In the genomic region with DNA sequence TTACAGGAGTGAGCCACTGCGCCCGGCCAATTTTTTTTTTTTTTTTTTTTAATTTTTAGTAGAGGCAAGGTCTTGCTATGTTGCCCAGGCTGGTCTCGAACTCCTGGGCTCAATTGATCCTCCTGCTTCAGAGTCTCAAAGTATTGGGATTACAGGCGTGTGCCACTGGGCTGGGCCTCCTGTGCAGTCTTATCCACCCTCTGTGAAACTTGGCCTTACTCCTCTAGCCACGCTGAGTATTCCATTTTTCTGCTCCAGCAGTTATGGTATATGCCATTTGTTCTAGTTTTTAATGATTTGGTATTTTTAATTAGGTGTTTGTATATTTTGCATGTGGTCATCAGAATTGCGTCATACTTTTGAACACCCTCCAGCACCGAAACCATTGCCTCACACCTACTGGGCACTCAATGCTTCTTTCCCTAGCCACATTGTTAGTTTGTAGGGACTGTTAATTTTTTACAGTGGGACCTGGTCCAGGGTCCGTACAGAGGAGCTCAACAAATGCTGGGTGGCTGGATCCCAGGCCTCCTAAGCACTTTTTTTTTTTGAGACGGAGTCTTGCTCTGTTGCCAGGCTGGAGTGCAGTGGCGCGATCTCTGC, we compare ENCODE assay signal across 20 cellular contexts. TPM values are rescaled to one million over a fixed set of nuclear protein-coding genes. Genes with fewer than 3 reads are reported as not detected.
"Had no signal": no experiment of that assay in that cellular context is flagged by ENCODE, and none has a peak within 500 bp of the region (broad histone marks: within the 10 kb centered on the region; RNA-seq: fewer than 3 reads in every experiment).

No MANE protein-coding gene starts in this region.

- H3K9ac ChIP-seq: parathyroid adenoma had no signal

- ATAC-seq: left cardiac atrium had no signal

- H3K4me1 Mint-ChIP-seq: activated B cell treated with CpG ODN at 0.5 μM for 24 hours, mesothelial cell of epicardium, nephron had no signal

- H3K27me3 Mint-ChIP-seq: activated B cell treated with CpG ODN at 0.5 μM for 24 hours; activated CD4-positive, alpha-beta memory T cell treated with anti-CD3 and anti-CD28 coated beads, Interleukin-2, amount 10 ng/mL, durations not matched to agents 7 days and 5 days; activated T-cell treated with anti-CD3 and anti-CD28 coated beads, Interleukin-2, amount 50 U/mL, for 24 hours had no signal

- H3K27me3 ChIP-seq: breast epithelium, spleen, thyroid gland had no signal

- H3K27ac ChIP-seq: breast epithelium, parathyroid adenoma, spleen, thyroid gland had no signal

- H3K4me3 Mint-ChIP-seq: activated B cell treated with CpG ODN at 0.5 μM for 24 hours; activated CD4-positive, alpha-beta memory T cell treated with anti-CD3 and anti-CD28 coated beads, Interleukin-2, amount 10 ng/mL, durations not matched to agents 7 days and 5 days; activated T-cell treated with anti-CD3 and anti-CD28 coated beads, Interleukin-2, amount 50 U/mL, for 24 hours; mesothelial cell of epicardium; nephron had no signal

- H3K27ac Mint-ChIP-seq: activated B cell treated with CpG ODN at 0.5 μM for 24 hours; activated CD4-positive, alpha-beta memory T cell treated with anti-CD3 and anti-CD28 coated beads, Interleukin-2, amount 10 ng/mL, durations not matched to agents 7 days and 5 days; activated T-cell treated with anti-CD3 and anti-CD28 coated beads, Interleukin-2, amount 50 U/mL, for 24 hours; mesothelial cell of epicardium; nephron had no signal

- H3K4me1 ChIP-seq: breast epithelium, parathyroid adenoma, spleen, thyroid gland had no signal

- H3K79me2 ChIP-seq: parathyroid adenoma had no signal

- FAIRE-seq: endometrium, islet of Langerhans had no signal

- H3K4me3 ChIP-seq: breast epithelium, lung, spleen, thyroid gland had no signal

- DNase-seq: activated B cell treated with CpG ODN at 0.5 μM for 24 hours; activated CD4-positive, alpha-beta memory T cell treated with anti-CD3 and anti-CD28 coated beads, Interleukin-2, amount 10 ng/mL, durations not matched to agents 7 days and 5 days; activated CD4-positive, alpha-beta T cell treated with anti-CD3 and anti-CD28 coated beads for 4 hours; activated effector memory CD4-positive, alpha-beta T cell treated with anti-CD3 and anti-CD28 coated beads, Interleukin-2, amount 50 U/mL, for 16 hours; activated naive CD4-positive, alpha-beta T cell treated with anti-CD3 and anti-CD28 coated beads, Interleukin-2, amount 50 U/mL, for 16 hours; activated T-cell treated with anti-CD3 and anti-CD28 coated beads, Interleukin-2, amount 50 U/mL, for 24 hours; aorta; cortex of kidney; left cardiac atrium; spleen; stimulated activated CD4-positive, alpha-beta T cell treated with anti-CD3 and anti-CD28 coated beads, Interleukin-4, amount 100 ng/mL, for 4 hours; stimulated activated naive CD4-positive, alpha-beta T cell; thyroid gland had no signal

- H3K9me3 Mint-ChIP-seq: activated B cell treated with CpG ODN at 0.5 μM for 24 hours; activated CD4-positive, alpha-beta memory T cell treated with anti-CD3 and anti-CD28 coated beads, Interleukin-2, amount 10 ng/mL, durations not matched to agents 7 days and 5 days; activated T-cell treated with anti-CD3 and anti-CD28 coated beads, Interleukin-2, amount 50 U/mL, for 24 hours; mesothelial cell of epicardium; nephron had no signal

- H3K36me3 ChIP-seq: breast epithelium, thyroid gland had no signal

- H2AFZ ChIP-seq: parathyroid adenoma had no signal

- H3K9me3 ChIP-seq: breast epithelium, spleen, thyroid gland had no signal

RNA-seq across cellular contexts. Expression of gene HEATR4, which starts 56.6 kb away (rescaled TPM):
- total RNA-seq: activated B cell treated with CpG ODN at 0.5 μM for 24 hours; activated CD4-positive, alpha-beta memory T cell treated with anti-CD3 and anti-CD28 coated beads, Interleukin-2, amount 10 ng/mL, durations not matched to agents 7 days and 5 days had no signal
